In the genomic region with DNA sequence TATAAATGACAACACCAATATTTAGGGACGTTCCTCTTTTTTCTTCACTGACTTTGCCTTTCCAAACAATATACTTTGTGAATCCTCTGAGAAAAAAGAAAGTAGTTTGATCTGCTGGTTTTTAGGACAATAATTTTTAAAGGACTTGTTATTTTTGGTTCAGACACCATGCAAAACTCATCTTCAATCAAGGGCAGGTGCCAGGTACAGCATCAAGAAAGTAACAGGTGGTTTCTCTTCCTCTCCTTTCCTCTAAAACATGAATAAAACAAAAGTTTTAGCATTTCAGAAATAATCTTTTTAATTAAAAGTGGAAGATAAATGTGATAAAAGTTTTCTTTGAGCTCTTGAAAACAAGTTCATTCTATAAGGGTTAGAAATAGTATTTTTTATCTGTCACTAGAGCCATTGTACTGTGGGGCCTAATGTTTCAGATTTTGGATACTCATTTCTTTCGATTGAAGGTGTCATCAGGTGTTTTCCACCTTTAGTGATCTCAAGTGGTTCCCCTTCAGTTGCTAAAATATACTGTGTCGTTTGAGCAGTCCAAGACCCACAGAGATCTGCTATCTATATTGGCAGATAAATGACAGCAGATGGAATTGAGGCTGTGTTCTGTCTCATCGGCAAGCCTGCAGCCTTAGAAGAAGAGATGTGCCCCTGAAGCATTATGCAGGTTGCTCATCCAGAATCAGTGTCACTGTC, we compare ENCODE assay signal across 25 cellular contexts.
"Had no signal": no experiment of that assay in that cellular context is flagged by ENCODE, and none has a peak within 500 bp of the region (broad histone marks: within the 10 kb centered on the region; RNA-seq: fewer than 3 reads in every experiment).

No MANE protein-coding gene starts in this region.

- H3K9me3 ChIP-seq: adrenal gland, body of pancreas, breast epithelium had no signal

- H3K4me3 Mint-ChIP-seq: activated CD4-positive, alpha-beta memory T cell treated with anti-CD3 and anti-CD28 coated beads for 36 hours; activated naive CD4-positive, alpha-beta T cell treated with anti-CD3 and anti-CD28 coated beads for 36 hours; activated T-cell treated with anti-CD3 and anti-CD28 coated beads, Interleukin-2, amount 50 U/mL, for 4 hours; activated T-helper 1 cell treated with anti-CD3 and anti-CD28 coated beads, Interleukin-12 subunit alpha, Interleukin-12 subunit beta, Interleukin-2, Interleukin-4 antibody, amounts not matched to agents 30 ng/mL and 10 ng/mL and 1 ng/mL, durations not matched to agents 14 hours and 24 hours and 36 hours had no signal

- H3K9me3 Mint-ChIP-seq: activated CD4-positive, alpha-beta memory T cell treated with anti-CD3 and anti-CD28 coated beads for 36 hours; activated naive CD4-positive, alpha-beta T cell treated with anti-CD3 and anti-CD28 coated beads for 36 hours; activated naive CD4-positive, alpha-beta T cell treated with anti-CD3 and anti-CD28 coated beads, Interleukin-2, amount 50 U/mL, for 72 hours; activated T-cell treated with anti-CD3 and anti-CD28 coated beads, Interleukin-2, amount 50 U/mL, for 4 hours; activated T-helper 1 cell treated with anti-CD3 and anti-CD28 coated beads, Interleukin-12 subunit alpha, Interleukin-12 subunit beta, Interleukin-2, Interleukin-4 antibody, amounts not matched to agents 30 ng/mL and 10 ng/mL and 1 ng/mL, durations not matched to agents 14 hours and 24 hours and 36 hours had no signal

- H3K36me3 ChIP-seq: adrenal gland, breast epithelium had no signal

- H3K36me3 Mint-ChIP-seq: activated CD4-positive, alpha-beta memory T cell treated with anti-CD3 and anti-CD28 coated beads for 36 hours; activated naive CD4-positive, alpha-beta T cell treated with anti-CD3 and anti-CD28 coated beads, Interleukin-2, amount 50 U/mL, for 72 hours had no signal

- ATAC-seq: activated CD4-positive, CD25-positive, alpha-beta regulatory T cell treated with anti-CD3 and anti-CD28 coated beads, Interleukin-2, amount 50 U/mL, for 24 hours; activated naive CD4-positive, alpha-beta T cell treated with anti-CD3 and anti-CD28 coated beads, Interleukin-2, amount 50 U/mL, for 72 hours; activated T-cell treated with anti-CD3 and anti-CD28 coated beads, Interleukin-2, amount 50 U/mL, for 4 hours; body of pancreas; Panc1 had no signal

- H3K27ac ChIP-seq: adrenal gland, body of pancreas, breast epithelium had no signal

- H3K27me3 ChIP-seq: adrenal gland, body of pancreas, breast epithelium had no signal

- H3K4me3 ChIP-seq: adrenal gland, body of pancreas, breast epithelium had no signal

- DNase-seq: activated CD4-positive, alpha-beta memory T cell treated with anti-CD3 and anti-CD28 coated beads for 36 hours; activated CD4-positive, alpha-beta T cell treated with anti-CD3 and anti-CD28 coated beads for 4 hours; activated CD4-positive, alpha-beta T cell treated with anti-CD3 and anti-CD28 coated beads, Interleukin-2, amount 50 U/mL, for 1 hour; activated CD8-positive, alpha-beta memory T cell treated with anti-CD3 and anti-CD28 coated beads, Interleukin-2, amount 50 U/mL, for 4 hours; activated gamma-delta T cell treated with Interleukin-2 at 50 U/mL for 16 hours; activated naive CD4-positive, alpha-beta T cell treated with anti-CD3 and anti-CD28 coated beads for 36 hours; activated T-cell treated with anti-CD3 and anti-CD28 coated beads for 4 hours; activated T-cell treated with anti-CD3 and anti-CD28 coated beads, Interleukin-2, amount 50 U/mL, for 4 hours; adrenal gland; body of pancreas; cerebellar nuclear complex; Karpas-422; NCI-H1092; NCI-H1436 treated with DMSO at 0.1 percent for 48 hours; NCI-H1694 treated with DMSO at 0.1 percent for 48 hours; NCI-H2029; NCI-H345; NCI-H524 treated with DMSO at 0.1 percent for 48 hours; RPMI8226; SIG-M5 had no signal

- H3K27ac Mint-ChIP-seq: activated CD4-positive, alpha-beta memory T cell treated with anti-CD3 and anti-CD28 coated beads for 36 hours; activated naive CD4-positive, alpha-beta T cell treated with anti-CD3 and anti-CD28 coated beads for 36 hours; activated T-helper 1 cell treated with anti-CD3 and anti-CD28 coated beads, Interleukin-12 subunit alpha, Interleukin-12 subunit beta, Interleukin-2, Interleukin-4 antibody, amounts not matched to agents 30 ng/mL and 10 ng/mL and 1 ng/mL, durations not matched to agents 14 hours and 24 hours and 36 hours had no signal

- H3K4me1 ChIP-seq: adrenal gland, body of pancreas, breast epithelium had no signal
